8 cellular contexts compared by ENCODE assay signal in genomic region chr1:171644805-171645483, GRCh38. TPM values are rescaled to one million over a fixed set of nuclear protein-coding genes. Genes with fewer than 3 reads are reported as not detected.
DNase-seq lines count a peak whose midpoint lies in the region; ATAC-seq, FAIRE-seq and TF ChIP-seq lines count a peak whose summit lies in the region.

No MANE protein-coding gene starts in this region.

- intact Hi-C loops in sigmoid colon (cut with DNase I): loop anchor here (1.0 to 10.0 kb wide), 6 partner anchors 70 to 342 kb away; partner anchors contain the start of genes DNM3, METTL13, PRRC2C and VAMP4

- no peaks in the 10 kb centered on the region for H4K20me1 ChIP-seq in astrocyte (ENCODE audit: insufficient read depth, low read length)

- H3K4me3 Mint-ChIP-seq in astrocyte (ENCODE audit: unreplicated experiment): no peak overlapping the region

- no peak for TF ChIP-seq POLR2A in sigmoid colon (IDR thresholded peaks at IDR 0.05)

- no peaks in the 10 kb centered on the region for H3K79me2 ChIP-seq in astrocyte (ENCODE audit: insufficient read depth, low read length)

- H3K27ac ChIP-seq in HEK293 (ENCODE audit: extremely low read depth, low read depth, low read length) (no peak overlapping the region), astrocyte (ENCODE audit: low read depth, low read length) (no peak overlapping the region), sigmoid colon (peak overlapping the region; percentile 72 to 83 (median 80))

- H3K9me3 ChIP-seq in HEK293 (ENCODE audit: control insufficient read depth, insufficient read depth, low read depth, low read length) (no peaks in the 10 kb centered on the region), astrocyte (ENCODE audit: insufficient read depth, low read depth, low read length) (no peaks in the 10 kb centered on the region), sigmoid colon (no peaks in the 10 kb centered on the region)

- H3K36me3 ChIP-seq in HEK293 (ENCODE audit: control insufficient read depth in 2 of 2, insufficient read depth in 1 of 2, low read length in 2 of 2) (no peaks in the 10 kb centered on the region), astrocyte (ENCODE audit: insufficient read depth, low read length) (no peaks in the 10 kb centered on the region), sigmoid colon (no peaks in the 10 kb centered on the region)

- DNase-seq in DMS53 (lab: John Stamatoyannopoulos, UW): peak; percentile 96
- peak; percentile 18 to 33 for DNase-seq in NCI-H1930 (lab: John Stamatoyannopoulos, UW)
- peak in 4 of 5 experiments; percentile 12 to 84 (median 36) for DNase-seq in T-helper 2 cell
- DNase-seq in astrocyte (ENCODE audit: low read depth): peak; percentile 62
- peak; percentile 7 to 56 for DNase-seq in hippocampal formation (lab: John Stamatoyannopoulos, UW)
- peak; percentile 93 for DNase-seq in sigmoid colon

- no peaks in the 10 kb centered on the region for H3K36me3 Mint-ChIP-seq in astrocyte (ENCODE audit: low read depth, unreplicated experiment)

- peak overlapping the region; percentile 63 for H3K4me2 ChIP-seq in astrocyte (ENCODE audit: low read length)

- H3K27me3 ChIP-seq in astrocyte (ENCODE audit: insufficient read depth, low read length): no peaks in the 10 kb centered on the region
- no peaks in the 10 kb centered on the region for H3K27me3 ChIP-seq in sigmoid colon

- ATAC-seq in HG03571 (IDR thresholded peaks at IDR 0.05; ENCODE audit: unreplicated experiment): no peak

- H3K27ac Mint-ChIP-seq in astrocyte (ENCODE audit: unreplicated experiment): peak overlapping the region; percentile 37

- H3K4me3 ChIP-seq in HEK293 (ENCODE audit: low read depth, low read length) (peak overlapping the region; percentile 3; the same call in 1 of the 2 replicates), astrocyte (ENCODE audit: insufficient read depth, low read depth, low read length) (no peak overlapping the region), sigmoid colon (no peak overlapping the region)

- FAIRE-seq in astrocyte (lab: Jason Lieb, UNC): no peak

- peak overlapping the region; percentile 82 for H2AFZ ChIP-seq in astrocyte (ENCODE audit: low read depth, low read length)

- TF ChIP-seq EP300 in sigmoid colon (IDR thresholded peaks at IDR 0.05): no peak

- WGBS in sigmoid colon, 2 donors: 11 to 20% methylated on average over 15 of the region's 15 CpGs

- POLR2A ChIA-PET in HEK293 (lab: Yijun Ruan, JAX): interaction anchor here (1.0 kb wide), 1 partner anchor 96 kb away, joined by 3 read pairs; the partner anchor contains the start of gene VAMP4

- peak; percentile 88 for TF ChIP-seq CTCF in HEK293 (tag by site-specific recombination; IDR thresholded peaks at IDR 0.05)
- TF ChIP-seq CTCF in astrocyte (IDR thresholded peaks at IDR 0.05; ENCODE audit: insufficient read depth, low read depth, low read length): peak; percentile 76
- TF ChIP-seq CTCF in sigmoid colon (IDR thresholded peaks at IDR 0.05): peak; percentile 63 to 89 (median 84)

- no peaks in the 10 kb centered on the region for H3K4me1 Mint-ChIP-seq in astrocyte (ENCODE audit: low read depth, unreplicated experiment)

- H3K9ac ChIP-seq in astrocyte (ENCODE audit: low read length): no peak overlapping the region

- H3K4me1 ChIP-seq in HEK293 (ENCODE audit: control insufficient read depth, insufficient read depth, low read length) (no peaks in the 10 kb centered on the region), astrocyte (ENCODE audit: insufficient read depth, low read length) (no peaks in the 10 kb centered on the region), sigmoid colon (peaks cover 0 to 21% (median 20%) of the 10 kb centered on the region in 4 donors)

- no peaks in the 10 kb centered on the region for H3K9me3 Mint-ChIP-seq in astrocyte (ENCODE audit: unreplicated experiment)

- no peaks in the 10 kb centered on the region for H3K27me3 Mint-ChIP-seq in astrocyte (ENCODE audit: low read depth, unreplicated experiment)

- CTCF ChIA-PET in HEK293 (lab: Yijun Ruan, JAX): interaction anchor here (0.5 to 3.8 kb wide), 43 partner anchors 9 to 1081 kb away, joined by 3 to 59 read pairs (median 4); partner anchors contain the start of genes METTL13 and VAMP4

TF ChIP-seq in HEK293, 187 proteins besides CTCF, POLR2A, EP300 and RAD21 (continues in another document):
- TF ChIP-seq, protein P1, sequence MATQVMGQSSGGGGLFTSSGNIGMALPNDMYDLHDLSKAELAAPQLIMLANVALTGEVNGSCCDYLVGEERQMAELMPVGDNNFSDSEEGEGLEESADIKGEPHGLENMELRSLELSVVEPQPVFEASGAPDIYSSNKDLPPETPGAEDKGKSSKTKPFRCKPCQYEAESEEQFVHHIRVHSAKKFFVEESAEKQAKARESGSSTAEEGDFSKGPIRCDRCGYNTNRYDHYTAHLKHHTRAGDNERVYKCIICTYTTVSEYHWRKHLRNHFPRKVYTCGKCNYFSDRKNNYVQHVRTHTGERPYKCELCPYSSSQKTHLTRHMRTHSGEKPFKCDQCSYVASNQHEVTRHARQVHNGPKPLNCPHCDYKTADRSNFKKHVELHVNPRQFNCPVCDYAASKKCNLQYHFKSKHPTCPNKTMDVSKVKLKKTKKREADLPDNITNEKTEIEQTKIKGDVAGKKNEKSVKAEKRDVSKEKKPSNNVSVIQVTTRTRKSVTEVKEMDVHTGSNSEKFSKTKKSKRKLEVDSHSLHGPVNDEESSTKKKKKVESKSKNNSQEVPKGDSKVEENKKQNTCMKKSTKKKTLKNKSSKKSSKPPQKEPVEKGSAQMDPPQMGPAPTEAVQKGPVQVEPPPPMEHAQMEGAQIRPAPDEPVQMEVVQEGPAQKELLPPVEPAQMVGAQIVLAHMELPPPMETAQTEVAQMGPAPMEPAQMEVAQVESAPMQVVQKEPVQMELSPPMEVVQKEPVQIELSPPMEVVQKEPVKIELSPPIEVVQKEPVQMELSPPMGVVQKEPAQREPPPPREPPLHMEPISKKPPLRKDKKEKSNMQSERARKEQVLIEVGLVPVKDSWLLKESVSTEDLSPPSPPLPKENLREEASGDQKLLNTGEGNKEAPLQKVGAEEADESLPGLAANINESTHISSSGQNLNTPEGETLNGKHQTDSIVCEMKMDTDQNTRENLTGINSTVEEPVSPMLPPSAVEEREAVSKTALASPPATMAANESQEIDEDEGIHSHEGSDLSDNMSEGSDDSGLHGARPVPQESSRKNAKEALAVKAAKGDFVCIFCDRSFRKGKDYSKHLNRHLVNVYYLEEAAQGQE (tag by site-specific recombination; IDR thresholded peaks at IDR 0.05): no peak
- peak; percentile 76; the same call in 1 of the 2 replicates for TF ChIP-seq ZFP37 (tag by site-specific recombination; IDR thresholded peaks at IDR 0.05)
- TF ChIP-seq ZNF777 (tag by site-specific recombination; IDR thresholded peaks at IDR 0.05; ENCODE audit: borderline replicate concordance): no peak
- TF ChIP-seq ZBTB17 (tag by site-specific recombination; IDR thresholded peaks at IDR 0.05): 0 out of 2 replicates have a peak, but pooled peaks have one; percentile 22
- no peak for TF ChIP-seq ZNF488 (tag by site-specific recombination; IDR thresholded peaks at IDR 0.05)
- TF ChIP-seq KLF10 (tag by site-specific recombination; IDR thresholded peaks at IDR 0.05): peak; percentile 58; the same call in 1 of the 2 replicates
- peak; percentile 52; the same call in 1 of the 2 replicates for TF ChIP-seq TCF7L2 (IDR thresholded peaks at IDR 0.05; ENCODE audit: borderline replicate concordance, low read depth, low read length)
- peak; percentile 36; the same call in 1 of the 2 replicates for TF ChIP-seq YY1 (tag by site-specific recombination; IDR thresholded peaks at IDR 0.05)

RNA-seq across cellular contexts. Expression of gene MYOC, which starts 7.5 kb away (rescaled TPM):
- total RNA-seq in astrocyte (not detected in 2 replicates), sigmoid colon (10 to 100 TPM in 2 of 4 donors, 1 to 10 TPM in 2; 6.5 to 31.0 (median 9.5) TPM)
- 1 to 10 TPM in 1 of 3 donors, under 1 TPM in 1, not detected in 1; 0.50 to 1.2 TPM for polyA plus RNA-seq in sigmoid colon

RNA-seq across cellular contexts. Expression of gene MYOCOS, which starts 22.9 kb away (rescaled TPM):
- not detected in 2 replicates for total RNA-seq in astrocyte
- not detected for total RNA-seq in sigmoid colon
- not detected for polyA plus RNA-seq in sigmoid colon

Comparison
In these comparisons a context has a peak if more than half of its experiments do, and no peak if none do; other contexts are left out.
1. DNase-seq: peak in every context shown above with its lines; median percentile 96 in DMS53; 93 in sigmoid colon; 62 in astrocyte; 36 in T-helper 2 cell; 32 in hippocampal formation; 26 in NCI-H1930.
2. H3K27ac ChIP-seq: peak in sigmoid colon (4 of 4); none in HEK293 (single experiment) and astrocyte (single experiment).
3. Peak in every context shown above with its lines, with median percentiles within 50 percentile points of each other: CTCF ChIP-seq.